1 cellular context compared by ENCODE assay signal in the genomic region with DNA sequence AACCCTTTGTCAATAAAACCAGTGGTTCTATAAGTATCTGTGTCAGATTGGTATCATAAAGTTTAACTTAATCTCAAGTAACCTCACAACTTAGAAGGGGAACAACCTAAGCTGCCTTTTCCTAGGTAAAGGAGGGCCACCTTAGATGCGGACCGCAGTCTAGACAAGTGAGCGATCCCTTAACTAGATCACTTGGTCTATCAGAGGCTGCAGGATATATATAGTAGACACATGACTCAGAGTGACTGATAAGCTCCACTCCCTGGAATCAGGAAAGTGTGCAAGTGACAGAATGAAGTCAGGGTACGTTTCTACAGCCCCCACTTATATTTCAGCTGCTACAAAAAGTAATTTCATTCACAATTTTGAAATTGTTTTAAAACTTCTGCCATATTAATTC.
TF ChIP-seq lines count a peak whose summit lies in the region.

No MANE protein-coding gene starts in this region.

TF ChIP-seq in K562, 482 proteins besides CTCF, POLR2A, EP300 and RAD21 (continued from another document):
- TF ChIP-seq, protein P1, sequence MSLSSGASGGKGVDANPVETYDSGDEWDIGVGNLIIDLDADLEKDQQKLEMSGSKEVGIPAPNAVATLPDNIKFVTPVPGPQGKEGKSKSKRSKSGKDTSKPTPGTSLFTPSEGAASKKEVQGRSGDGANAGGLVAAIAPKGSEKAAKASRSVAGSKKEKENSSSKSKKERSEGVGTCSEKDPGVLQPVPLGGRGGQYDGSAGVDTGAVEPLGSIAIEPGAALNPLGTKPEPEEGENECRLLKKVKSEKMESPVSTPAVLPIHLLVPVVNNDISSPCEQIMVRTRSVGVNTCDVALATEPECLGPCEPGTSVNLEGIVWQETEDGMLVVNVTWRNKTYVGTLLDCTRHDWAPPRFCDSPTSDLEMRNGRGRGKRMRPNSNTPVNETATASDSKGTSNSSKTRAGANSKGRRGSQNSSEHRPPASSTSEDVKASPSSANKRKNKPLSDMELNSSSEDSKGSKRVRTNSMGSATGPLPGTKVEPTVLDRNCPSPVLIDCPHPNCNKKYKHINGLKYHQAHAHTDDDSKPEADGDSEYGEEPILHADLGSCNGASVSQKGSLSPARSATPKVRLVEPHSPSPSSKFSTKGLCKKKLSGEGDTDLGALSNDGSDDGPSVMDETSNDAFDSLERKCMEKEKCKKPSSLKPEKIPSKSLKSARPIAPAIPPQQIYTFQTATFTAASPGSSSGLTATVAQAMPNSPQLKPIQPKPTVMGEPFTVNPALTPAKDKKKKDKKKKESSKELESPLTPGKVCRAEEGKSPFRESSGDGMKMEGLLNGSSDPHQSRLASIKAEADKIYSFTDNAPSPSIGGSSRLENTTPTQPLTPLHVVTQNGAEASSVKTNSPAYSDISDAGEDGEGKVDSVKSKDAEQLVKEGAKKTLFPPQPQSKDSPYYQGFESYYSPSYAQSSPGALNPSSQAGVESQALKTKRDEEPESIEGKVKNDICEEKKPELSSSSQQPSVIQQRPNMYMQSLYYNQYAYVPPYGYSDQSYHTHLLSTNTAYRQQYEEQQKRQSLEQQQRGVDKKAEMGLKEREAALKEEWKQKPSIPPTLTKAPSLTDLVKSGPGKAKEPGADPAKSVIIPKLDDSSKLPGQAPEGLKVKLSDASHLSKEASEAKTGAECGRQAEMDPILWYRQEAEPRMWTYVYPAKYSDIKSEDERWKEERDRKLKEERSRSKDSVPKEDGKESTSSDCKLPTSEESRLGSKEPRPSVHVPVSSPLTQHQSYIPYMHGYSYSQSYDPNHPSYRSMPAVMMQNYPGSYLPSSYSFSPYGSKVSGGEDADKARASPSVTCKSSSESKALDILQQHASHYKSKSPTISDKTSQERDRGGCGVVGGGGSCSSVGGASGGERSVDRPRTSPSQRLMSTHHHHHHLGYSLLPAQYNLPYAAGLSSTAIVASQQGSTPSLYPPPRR (CRISPR knock-in tag; IDR thresholded peaks at IDR 0.05; ENCODE audit: borderline replicate concordance) = no peak
- TF ChIP-seq BRD4 (IDR thresholded peaks at IDR 0.05) (no peak), BRCA1 (IDR thresholded peaks at IDR 0.05) (no peak), BRCA1 (CRISPR knock-in tag; IDR thresholded peaks at IDR 0.05) (no peak), GTF2A2 (tag; IDR thresholded peaks at IDR 0.05) (no peak), ZNF239 (CRISPR knock-in tag; IDR thresholded peaks at IDR 0.05) (no peak), RBM17 (IDR thresholded peaks at IDR 0.05; ENCODE audit: borderline replicate concordance, low read depth, low read length) (no peak), ZNF12 (CRISPR knock-in tag; IDR thresholded peaks at IDR 0.05) (no peak), NFE2L1 (tag; IDR thresholded peaks at IDR 0.05; ENCODE audit: borderline replicate concordance, low read depth) (no peak), CBFA2T2 (conservative IDR thresholded peaks at IDR 0.05) (0 out of 2 replicates have a peak, but pooled peaks have one; percentile 16), CBFA2T3 (IDR thresholded peaks at IDR 0.05) (peak; percentile 57; the same call in 1 of the 2 replicates), KAT8 (IDR thresholded peaks at IDR 0.05; ENCODE audit: low read depth) (no peak), BMI1 (IDR thresholded peaks at IDR 0.05; ENCODE audit: low read length) (no peak)
- TF ChIP-seq, protein P2, sequence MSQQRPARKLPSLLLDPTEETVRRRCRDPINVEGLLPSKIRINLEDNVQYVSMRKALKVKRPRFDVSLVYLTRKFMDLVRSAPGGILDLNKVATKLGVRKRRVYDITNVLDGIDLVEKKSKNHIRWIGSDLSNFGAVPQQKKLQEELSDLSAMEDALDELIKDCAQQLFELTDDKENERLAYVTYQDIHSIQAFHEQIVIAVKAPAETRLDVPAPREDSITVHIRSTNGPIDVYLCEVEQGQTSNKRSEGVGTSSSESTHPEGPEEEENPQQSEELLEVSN (IDR thresholded peaks at IDR 0.05; ENCODE audit: borderline replicate concordance in 1 of 2, extremely low read depth in 1 of 2, insufficient read depth in 1 of 2, insufficient read length in 1 of 2, low read depth in 1 of 2, low read length in 1 of 2, poor library complexity in 1 of 2, severe bottlenecking in 1 of 2) = no peak
- TF ChIP-seq, protein P3, sequence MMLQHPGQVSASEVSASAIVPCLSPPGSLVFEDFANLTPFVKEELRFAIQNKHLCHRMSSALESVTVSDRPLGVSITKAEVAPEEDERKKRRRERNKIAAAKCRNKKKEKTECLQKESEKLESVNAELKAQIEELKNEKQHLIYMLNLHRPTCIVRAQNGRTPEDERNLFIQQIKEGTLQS (IDR thresholded peaks at IDR 0.05) = peak; percentile 61; the same call in 1 of the 2 replicates
- TF ChIP-seq, protein P3 (CRISPR knock-in tag; conservative IDR thresholded peaks at IDR 0.05) = no peak
